In genomic region chr9:126204708-126205225, GRCh38 we compare ENCODE assay signal across 27 cellular contexts.
"Had no signal": no experiment of that assay in that cellular context is flagged by ENCODE, and none has a peak within 500 bp of the region (broad histone marks: within the 10 kb centered on the region; RNA-seq: fewer than 3 reads in every experiment).

No MANE protein-coding gene starts in this region.

- H3K27me3 ChIP-seq: body of pancreas, ovary, sigmoid colon had no signal

- ATAC-seq: activated CD4-positive, alpha-beta T cell treated with anti-CD3 and anti-CD28 coated beads for 36 hours; body of pancreas; left ventricle myocardium superior; stimulated activated memory B cell treated with anti-CD40 and anti-IgM and Interleukin-4, amounts not matched to agents 10 μg/mL and 1 μg/mL and 100 μg/mL, for 72 hours; stimulated activated naive CD8-positive, alpha-beta T cell treated with anti-CD3 and anti-CD28 coated beads, Interleukin-15, amount 100 ng/mL, for 72 hours; upper lobe of right lung had no signal

- FAIRE-seq: colon, islet of Langerhans, small intestine had no signal

- H3K36me3 ChIP-seq: esophagus squamous epithelium, ovary, sigmoid colon, upper lobe of right lung had no signal

- H3K4me3 ChIP-seq: body of pancreas, esophagus squamous epithelium, ovary, sigmoid colon, upper lobe of right lung had no signal

- DNase-seq: activated CD4-positive, alpha-beta T cell treated with anti-CD3 and anti-CD28 coated beads for 36 hours; activated CD4-positive, alpha-beta T cell treated with anti-CD3 and anti-CD28 coated beads, Interleukin-2, amount 50 U/mL, for 4 hours; activated CD4-positive, CD25-positive, alpha-beta regulatory T cell; activated CD8-positive, alpha-beta memory T cell treated with anti-CD3 and anti-CD28 coated beads for 24 hours; activated effector memory CD4-positive, alpha-beta T cell treated with Interleukin-2 at 50 U/mL for 16 hours; activated naive CD4-positive, alpha-beta T cell treated with Interleukin-2 at 50 U/mL for 16 hours; aorta; body of pancreas; dermis blood vessel endothelial cell; effector CD4-positive, alpha-beta T cell; esophagus squamous epithelium; foreskin melanocyte; left ventricle myocardium superior; naive B cell; nephron progenitor cell; ovary; sigmoid colon; small intestine; stimulated activated CD4-positive, alpha-beta T cell treated with anti-CD3 and anti-CD28 coated beads, Interleukin-1b, Interleukin-23, amount 100 ng/mL, for 48 hours; stimulated activated CD4-positive, alpha-beta T cell treated with anti-CD3 and anti-CD28 coated beads, Interleukin-4, amount 100 ng/mL, for 4 hours; stimulated activated CD8-positive, alpha-beta memory T cell treated with anti-CD3 and anti-CD28 coated beads, Interleukin-4, amount 100 ng/mL, for 48 hours; stimulated activated naive CD8-positive, alpha-beta T cell treated with anti-CD3 and anti-CD28 coated beads, Interleukin-15, amount 100 ng/mL, for 72 hours; substantia nigra; upper lobe of right lung had no signal

- H3K9me3 ChIP-seq: body of pancreas, esophagus squamous epithelium, ovary, sigmoid colon, upper lobe of right lung had no signal

- H3K27ac ChIP-seq: body of pancreas, esophagus squamous epithelium, ovary, sigmoid colon, upper lobe of right lung had no signal

- H3K4me1 ChIP-seq: body of pancreas, esophagus squamous epithelium, sigmoid colon, upper lobe of right lung had no signal
